14 cellular contexts compared by ENCODE assay signal in genomic region chr3:78049501-78049900, GRCh38.
DNase-seq lines count a peak whose midpoint lies in the region; ATAC-seq, FAIRE-seq and TF ChIP-seq lines count a peak whose summit lies in the region.
"Had no signal": no experiment of that assay in that cellular context is flagged by ENCODE, and none has a peak within 500 bp of the region (broad histone marks: within the 10 kb centered on the region; RNA-seq: fewer than 3 reads in every experiment).

No MANE protein-coding gene starts in this region.

- no peaks in the 10 kb centered on the region for H4K20me1 ChIP-seq in H1 (replicated peaks in 1 of 2; ENCODE audit: control insufficient read depth in 1 of 2, insufficient read depth in 2 of 2, low read length in 2 of 2)
- H4K20me1 ChIP-seq: BLaER1 treated with 17β-estradiol and CSF1 and Interleukin-3, amounts not matched to agents 10 nM and 100 nM had no signal

- H3K27ac ChIP-seq in right atrium auricular region (no peak overlapping the region), H1 (ENCODE audit: low read depth, low read length) (no peak overlapping the region)
- H3K27ac ChIP-seq: BLaER1 treated with 17β-estradiol and CSF1 and Interleukin-3, amounts not matched to agents 10 nM and 100 nM had no signal

- H3K56ac ChIP-seq in H1 (replicated peaks; ENCODE audit: insufficient read length, low read depth, low read length): no peak overlapping the region

- TF ChIP-seq POLR2A in H1 (IDR thresholded peaks at IDR 0.05; ENCODE audit: control extremely low read depth in 1 of 2, low read depth in 2 of 2, low read length in 2 of 2): no peak

- CTCF ChIA-PET in H1 (lab: Charles Lee; ENCODE audit: partially characterized antibody): no interaction called here

- H2BK5ac ChIP-seq in H1 (ENCODE audit: low read depth, low read length): no peak overlapping the region

- no peak for TF ChIP-seq EP300 in H1 (IDR thresholded peaks at IDR 0.05; ENCODE audit: borderline replicate concordance in 1 of 2, low read depth in 2 of 2, low read length in 2 of 2)

- TF ChIP-seq CTCF in right atrium auricular region (IDR thresholded peaks at IDR 0.05) (no peak), H1 (IDR thresholded peaks at IDR 0.05; ENCODE audit: control extremely low read depth in 1 of 3, insufficient read depth in 1 of 3, low read depth in 1 of 3, low read length in 3 of 3) (no peak)

- peaks cover 0 to 14% of the 10 kb centered on the region in 2 donors for H3K4me1 ChIP-seq in right atrium auricular region
- no peaks in the 10 kb centered on the region for H3K4me1 ChIP-seq in H1 (replicated peaks in 1 of 4; ENCODE audit: control insufficient read depth in 3 of 4, insufficient read depth in 4 of 4, low read length in 3 of 4)
- H3K4me1 ChIP-seq: BLaER1 treated with 17β-estradiol and CSF1 and Interleukin-3, amounts not matched to agents 10 nM and 100 nM had no signal

- H2BK15ac ChIP-seq in H1 (ENCODE audit: low read length): no peak overlapping the region

- H3K79me2 ChIP-seq in H1 (ENCODE audit: control insufficient read depth in 1 of 2, insufficient read depth in 2 of 2, low read length in 2 of 2): no peaks in the 10 kb centered on the region

- no peak overlapping the region for H3K14ac ChIP-seq in H1 (ENCODE audit: insufficient read length)

- H3K79me1 ChIP-seq in H1 (ENCODE audit: low read depth, low read length): no peaks in the 10 kb centered on the region

- no peak overlapping the region for H3K18ac ChIP-seq in H1 (ENCODE audit: extremely low read depth, low read length)

- H2BK12ac ChIP-seq in H1 (ENCODE audit: low read depth, low read length): no peak overlapping the region

- no peaks in the 10 kb centered on the region for H3K36me3 ChIP-seq in right atrium auricular region
- H3K36me3 ChIP-seq in H1 (ENCODE audit: control insufficient read depth in 2 of 4, insufficient read depth in 4 of 4, low read length in 3 of 4): no peaks in the 10 kb centered on the region
- H3K36me3 ChIP-seq: BLaER1 treated with 17β-estradiol and CSF1 and Interleukin-3, amounts not matched to agents 10 nM and 100 nM had no signal

- H4K5ac ChIP-seq in H1 (ENCODE audit: insufficient read length, low read depth, low read length): no peak overlapping the region

- no peak overlapping the region for H4K91ac ChIP-seq in H1 (replicated peaks; ENCODE audit: insufficient read length, low read length)

- peak overlapping the region in 1 of 4 experiments; percentile 34; a peak in 1 of 7 replicates for H3K9ac ChIP-seq in H1 (replicated peaks in 1 of 4; ENCODE audit: extremely low read depth in 1 of 4, low read depth in 3 of 4, low read length in 3 of 4)
- H3K9ac ChIP-seq: BLaER1 treated with 17β-estradiol and CSF1 and Interleukin-3, amounts not matched to agents 10 nM and 100 nM had no signal

- H3K23me2 ChIP-seq in H1 (ENCODE audit: low read depth, low read length): no peaks in the 10 kb centered on the region

- H3K4me3 ChIP-seq in right atrium auricular region (no peak overlapping the region), H1 (ENCODE audit: extremely low read depth in 1 of 4, insufficient read depth in 2 of 4, low read depth in 3 of 4, low read length in 4 of 4) (no peak overlapping the region)
- H3K4me3 ChIP-seq: BLaER1 treated with 17β-estradiol and CSF1 and Interleukin-3, amounts not matched to agents 10 nM and 100 nM had no signal

- H3K23ac ChIP-seq in H1 (ENCODE audit: insufficient read length): no peak overlapping the region

- FAIRE-seq in H1 (lab: Jason Lieb, UNC): no peak
- FAIRE-seq: H54 had no signal

- no peak overlapping the region for H2BK120ac ChIP-seq in H1 (replicated peaks; ENCODE audit: low read depth, low read length)

- H4K8ac ChIP-seq in H1 (ENCODE audit: extremely low read depth, insufficient read depth, low read length): no peak overlapping the region

- H3K27me3 ChIP-seq in right atrium auricular region (no peaks in the 10 kb centered on the region), H1 (replicated peaks in 1 of 4; ENCODE audit: control insufficient read depth in 3 of 4, extremely low read depth in 1 of 4, insufficient read depth in 3 of 4, low read length in 3 of 4) (no peaks in the 10 kb centered on the region)
- H3K27me3 ChIP-seq: BLaER1 treated with 17β-estradiol and CSF1 and Interleukin-3, amounts not matched to agents 10 nM and 100 nM had no signal

- POLR2A ChIA-PET in H1 (lab: Charles Lee; ENCODE audit: partially characterized antibody): no interaction called here

- 0 out of 2 replicates have a peak overlapping the region, but pooled peaks have one; percentile 57 for H2AFZ ChIP-seq in H1 (ENCODE audit: low read length)

- TF ChIP-seq RAD21 in H1 (IDR thresholded peaks at IDR 0.05 in 1 of 2, conservative IDR thresholded peaks at IDR 0.05 in 1 of 2; ENCODE audit: low read depth in 2 of 2, low read length in 2 of 2): no peak

- intact Hi-C loops in Right ventricle myocardium superior (cut with DNase I): no loop called here
- intact Hi-C loops in left cardiac atrium (cut with DNase I): no loop called here

- H2BK20ac ChIP-seq in H1 (ENCODE audit: low read length): no peak overlapping the region

- H3K4me2 ChIP-seq in H1 (ENCODE audit: insufficient read depth in 1 of 2, low read depth in 2 of 2, low read length in 2 of 2): no peak overlapping the region
- H3K4me2 ChIP-seq: BLaER1 treated with 17β-estradiol and CSF1 and Interleukin-3, amounts not matched to agents 10 nM and 100 nM had no signal

- peak; percentile 91 for ATAC-seq in Right ventricle myocardium superior (ENCODE audit: poor library complexity)
- peak; percentile 53 to 61 for ATAC-seq in left cardiac atrium
- no peak for ATAC-seq in HG03354 (IDR thresholded peaks at IDR 0.05; ENCODE audit: poor library complexity, severe bottlenecking, unreplicated experiment)

- no peak overlapping the region for H3K4ac ChIP-seq in H1 (replicated peaks; ENCODE audit: insufficient read length, low read depth, low read length)

- 88% methylated on average over 4 of the region's 4 CpGs; no CpG with 5 or more reads in 1 of the 2 experiments for WGBS in H1 (ENCODE audit: extremely low coverage in 1 of 2, insufficient coverage in 1 of 2, insufficient read length in 1 of 2, insufficient replicate concordance in 2 of 2, low coverage in 1 of 2, low lambda C conversion rate in 2 of 2, missing lambda C conversion rate in 1 of 2), 2 experiments

- H2AK5ac ChIP-seq in H1 (ENCODE audit: low read depth, low read length): no peak overlapping the region

- DNase-seq in Right ventricle myocardium superior (no peak), right atrium auricular region (ENCODE audit: low spot score) (no peak), H1 (ENCODE audit: low read depth in 1 of 2, low spot score in 2 of 2) (no peak), left cardiac atrium (no peak), nucleus accumbens (lab: John Stamatoyannopoulos, UW) (no peak), NCI-H526 (lab: John Stamatoyannopoulos, UW) (no peak), midbrain (lab: John Stamatoyannopoulos, UW) (no peak)
- DNase-seq: 8988T; ACHN; CD4-positive, CD25-positive, alpha-beta regulatory T cell; GF-D8 had no signal

- H3K9me3 ChIP-seq in right atrium auricular region (no peaks in the 10 kb centered on the region), H1 (ENCODE audit: insufficient read depth in 2 of 2, low read depth in 1 of 2, low read length in 1 of 2) (no peaks in the 10 kb centered on the region)
- H3K9me3 ChIP-seq: BLaER1 treated with 17β-estradiol and CSF1 and Interleukin-3, amounts not matched to agents 10 nM and 100 nM had no signal

TF ChIP-seq in H1, 55 proteins besides CTCF, POLR2A, EP300 and RAD21:
- no peak for TF ChIP-seq PHF8 (conservative IDR thresholded peaks at IDR 0.05; ENCODE audit: low read depth, low read length)
- no peak for TF ChIP-seq NANOG (IDR thresholded peaks at IDR 0.05; ENCODE audit: insufficient read depth, low read depth, low read length, poor library complexity, severe bottlenecking)
- no peak for TF ChIP-seq SIN3A (conservative IDR thresholded peaks at IDR 0.05 in 1 of 2, IDR thresholded peaks at IDR 0.05 in 1 of 2; ENCODE audit: low read depth in 1 of 2, low read length in 2 of 2)
- no peak for TF ChIP-seq TAF1 (IDR thresholded peaks at IDR 0.05; ENCODE audit: low read depth, low read length)
- no peak for TF ChIP-seq RFX5 (IDR thresholded peaks at IDR 0.05; ENCODE audit: borderline replicate concordance, low read depth, low read length)
TF ChIP-seq in H1: peak in this region for 0.
